In genomic region chr12:52189376-52190174, GRCh38 we compare ENCODE assay signal across 12 cellular contexts. TPM values are rescaled to one million over a fixed set of nuclear protein-coding genes. Genes with fewer than 3 reads are reported as not detected.
DNase-seq lines count a peak whose midpoint lies in the region; ATAC-seq and TF ChIP-seq lines count a peak whose summit lies in the region.
"Had no signal": no experiment of that assay in that cellular context is flagged by ENCODE, and none has a peak within 500 bp of the region (broad histone marks: within the 10 kb centered on the region; RNA-seq: fewer than 3 reads in every experiment).

No MANE protein-coding gene starts in this region.

- H3K4me1 ChIP-seq in SJSA1 (replicated peaks) = peaks cover 95% of the 10 kb centered on the region
- H3K4me1 ChIP-seq in upper lobe of right lung = peaks cover 25% of the 10 kb centered on the region

- no peak for TF ChIP-seq CTCF in upper lobe of right lung (IDR thresholded peaks at IDR 0.05)

- no peaks in the 10 kb centered on the region for H3K9me3 ChIP-seq in SJSA1 (replicated peaks)
- H3K9me3 ChIP-seq in upper lobe of right lung = no peaks in the 10 kb centered on the region
- H3K9me3 ChIP-seq: suprapubic skin had no signal

- DNase-seq in SIG-M5 treated with dmso at 0.1 percent for 504 hours (lab: John Stamatoyannopoulos, UW; ENCODE audit: unreplicated experiment) (peak; percentile 34), SIG-M5 (lab: John Stamatoyannopoulos, UW) (no peak), SJSA1 (ENCODE audit: low read depth in 1 of 2, low spot score in 2 of 2) (peak in 1 of 2 experiments; percentile 53), fibroblast of peridontal ligament (ENCODE audit: extremely low read depth) (peak; percentile 67), upper lobe of right lung (no peak), NCI-H1694 treated with DMSO at 0.1 percent for 48 hours (lab: John Stamatoyannopoulos, UW) (no peak), DMS153 treated with DMSO at 0.1 percent for 48 hours (lab: John Stamatoyannopoulos, UW; ENCODE audit: unreplicated experiment) (no peak), NCI-H748 treated with DMSO at 0.1 percent for 48 hours (lab: John Stamatoyannopoulos, UW) (no peak)
- DNase-seq: effector memory CD4-positive, alpha-beta T cell; hypothalamus; OCI-M1 had no signal

- H3K27ac ChIP-seq in SJSA1 (peak overlapping the region; percentile 91), upper lobe of right lung (no peak overlapping the region)
- H3K27ac ChIP-seq: suprapubic skin had no signal

- H3K4me3 ChIP-seq in SJSA1 (no peak overlapping the region), upper lobe of right lung (no peak overlapping the region)
- H3K4me3 ChIP-seq: suprapubic skin had no signal

- H3K27me3 ChIP-seq in SJSA1 (replicated peaks) = no peaks in the 10 kb centered on the region
- no peaks in the 10 kb centered on the region for H3K27me3 ChIP-seq in upper lobe of right lung
- H3K27me3 ChIP-seq: suprapubic skin had no signal

- peak; percentile 1 for ATAC-seq in upper lobe of right lung

- H3K36me3 ChIP-seq in SJSA1 (0 out of 2 replicates have a peak, but pooled peaks cover 5% of the 10 kb centered on the region), upper lobe of right lung (no peaks in the 10 kb centered on the region)
- H3K36me3 ChIP-seq: suprapubic skin had no signal

- intact Hi-C loops in upper lobe of right lung (cut with DNase I) = no loop called here

RNA-seq across cellular contexts. Expression of gene KRT80, which starts 2.2 kb away (rescaled TPM):
- 1.5 and 4.0 TPM in 2 replicates for total RNA-seq in SJSA1 (2014; rRNA removed; shearing (Covaris generic))
- total RNA-seq in upper lobe of right lung = 8.6 TPM

RNA-seq across cellular contexts. Expression of gene KRT7, which starts 43.5 kb away (rescaled TPM):
- total RNA-seq in SJSA1 (2014; rRNA removed; shearing (Covaris generic)) = 2.1 and 16.1 TPM in 2 replicates
- total RNA-seq in upper lobe of right lung = 664 TPM

Comparison
In these comparisons a context has a peak if more than half of its experiments do, and no peak if none do; other contexts are left out.
1. DNase-seq: peak in SIG-M5 treated with dmso at 0.1 percent for 504 hours (single experiment) and fibroblast of peridontal ligament (single experiment); none in SIG-M5 (single experiment), upper lobe of right lung (single experiment), NCI-H1694 treated with DMSO at 0.1 percent for 48 hours (single experiment), DMS153 treated with DMSO at 0.1 percent for 48 hours (single experiment) and NCI-H748 treated with DMSO at 0.1 percent for 48 hours (single experiment).
2. RNA of gene KRT7, which starts 43.5 kb away (total RNA-seq): 664 TPM in upper lobe of right lung (single experiment); 2.1 to 16.1 TPM in SJSA1; every median in the first group is over 10 times any median in the second.